1 cellular context compared by ENCODE assay signal in the genomic region with DNA sequence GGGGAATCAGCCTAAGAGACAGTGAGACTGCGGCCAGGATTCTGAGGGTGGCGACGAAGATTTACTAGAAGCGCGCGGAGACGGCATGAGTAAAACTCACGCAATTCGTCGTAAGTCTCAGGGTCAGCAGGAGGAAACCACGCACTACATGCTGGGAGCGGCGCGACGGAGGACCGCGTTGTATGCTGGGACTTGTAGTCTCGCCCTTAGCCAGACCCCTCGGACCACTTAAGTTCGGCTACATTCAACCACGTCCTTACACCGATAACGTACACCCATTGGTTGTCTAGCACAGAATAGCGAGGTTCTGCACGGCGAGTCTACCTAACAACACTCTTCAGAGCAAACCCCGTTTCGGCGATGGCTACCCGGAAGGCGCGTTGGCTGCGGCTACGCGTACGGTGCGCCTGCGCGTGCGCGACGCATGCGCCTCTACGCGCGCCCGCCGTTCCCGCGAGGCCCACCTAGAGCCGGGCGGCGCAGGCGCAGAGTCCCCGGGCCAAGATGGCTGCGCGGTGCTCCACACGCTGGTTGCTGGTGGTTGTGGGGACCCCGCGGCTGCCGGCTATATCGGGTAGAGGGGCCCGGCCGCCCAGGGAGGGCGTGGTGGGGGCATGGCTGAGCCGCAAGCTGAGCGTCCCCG.
TF ChIP-seq lines count a peak whose summit lies in the region.

TSS of gene DNAJA3 (plus strand) at position 491 of the 643 bp plus-strand sequence. CDS start at position 505, 14 bp downstream.

TF ChIP-seq in K562, 482 proteins besides CTCF, POLR2A, EP300 and RAD21 (continued from another document):
- TF ChIP-seq MYC (IDR thresholded peaks at IDR 0.05; ENCODE audit: low read depth, low read length) (peak; percentile 98), MYC (CRISPR knock-in tag; IDR thresholded peaks at IDR 0.05; ENCODE audit: borderline replicate concordance, low read depth) (no peak; the same call in 1 of the 2 replicates), SPI1 (IDR thresholded peaks at IDR 0.05; ENCODE audit: borderline replicate concordance, low read depth, low read length) (0 out of 2 replicates have a peak, but pooled peaks have one; percentile 16), ZNF197 (CRISPR knock-in tag; IDR thresholded peaks at IDR 0.05; ENCODE audit: low read depth) (peak; percentile 87; the same call in 1 of the 2 replicates), MEIS2 (IDR thresholded peaks at IDR 0.05; ENCODE audit: partially characterized antibody) (peak; percentile 100), OTX1 (CRISPR knock-in tag; IDR thresholded peaks at IDR 0.05) (0 out of 2 replicates have a peak, but pooled peaks have one; percentile 10), E2F6 (IDR thresholded peaks at IDR 0.05; ENCODE audit: borderline replicate concordance in 1 of 2, extremely low read depth in 1 of 2, insufficient read depth in 1 of 2, insufficient read length in 1 of 2, low read depth in 1 of 2, low read length in 1 of 2, poor library complexity in 1 of 2, severe bottlenecking in 1 of 2) (peak; percentile 73 to 74)
